23 cellular contexts compared by ENCODE assay signal in the genomic region with DNA sequence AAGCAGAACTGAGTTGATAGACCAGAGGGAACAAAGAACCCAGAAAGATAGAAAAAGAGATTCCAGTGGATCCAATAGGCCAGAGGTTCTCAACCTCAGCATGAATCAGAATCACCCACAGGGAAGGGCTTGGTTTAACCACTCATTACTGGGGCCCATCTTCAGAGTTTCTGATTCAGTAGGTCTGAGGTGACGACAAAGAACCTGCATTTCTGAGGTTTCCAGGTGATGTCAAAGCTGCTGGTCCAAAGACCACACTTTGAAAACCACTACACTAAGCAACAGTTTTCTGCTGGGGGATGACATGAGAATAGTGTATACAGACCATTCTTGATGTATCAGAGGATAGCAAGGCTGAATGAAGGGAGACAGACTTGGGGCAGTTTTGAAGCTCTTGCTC.
DNase-seq lines count a peak whose midpoint lies in the region; ATAC-seq and TF ChIP-seq lines count a peak whose summit lies in the region.
"Had no signal": no experiment of that assay in that cellular context is flagged by ENCODE, and none has a peak within 500 bp of the region (broad histone marks: within the 10 kb centered on the region; RNA-seq: fewer than 3 reads in every experiment).

No MANE protein-coding gene starts in this region.

- H3K79me2 ChIP-seq in GM23338 (replicated peaks; ENCODE audit: insufficient read depth): no peaks in the 10 kb centered on the region

- H3K4me1 Mint-ChIP-seq in activated CD4-positive, alpha-beta memory T cell treated with anti-CD3 and anti-CD28 coated beads for 36 hours (ENCODE audit: low read depth): peaks cover 19% of the 10 kb centered on the region
- H3K4me1 Mint-ChIP-seq in GM23338: no peaks in the 10 kb centered on the region

- no peaks in the 10 kb centered on the region for H3K27me3 ChIP-seq in foreskin keratinocyte
- no peaks in the 10 kb centered on the region for H3K27me3 ChIP-seq in GM23338 (ENCODE audit: insufficient read depth)
- H3K27me3 ChIP-seq: esophagus squamous epithelium, gastroesophageal sphincter had no signal

- H3F3A ChIP-seq in GM23338 (replicated peaks; ENCODE audit: low read depth): no peaks in the 10 kb centered on the region

- peak; percentile 85 to 87 for ATAC-seq in activated CD4-positive, CD25-positive, alpha-beta regulatory T cell treated with anti-CD3 and anti-CD28 coated beads, Interleukin-2, amount 50 U/mL, for 24 hours
- peak; percentile 44 for ATAC-seq in GM19452 (IDR thresholded peaks at IDR 0.05; ENCODE audit: unreplicated experiment)
- peak; percentile 37 for ATAC-seq in foreskin keratinocyte
- ATAC-seq in GM18861 (IDR thresholded peaks at IDR 0.05; ENCODE audit: unreplicated experiment): no peak
- ATAC-seq in GM23338: no peak
- ATAC-seq: CD8-positive, alpha-beta T cell; effector memory CD8-positive, alpha-beta T cell; gastroesophageal sphincter; stimulated activated memory B cell treated with anti-CD40 and anti-IgM and Interleukin-4, amounts not matched to agents 10 μg/mL and 1 μg/mL and 100 μg/mL, for 72 hours had no signal

- no peak overlapping the region for H3K4me2 ChIP-seq in GM23338
- H3K4me2 ChIP-seq: SK-N-SH had no signal

- no peak overlapping the region for H3K4me3 Mint-ChIP-seq in activated CD4-positive, alpha-beta memory T cell treated with anti-CD3 and anti-CD28 coated beads for 36 hours
- H3K4me3 Mint-ChIP-seq in GM23338: no peak overlapping the region
- H3K4me3 Mint-ChIP-seq: activated B cell treated with CpG ODN at 0.5 μM for 24 hours; CD8-positive, alpha-beta T cell; effector memory CD8-positive, alpha-beta T cell; stimulated activated memory B cell treated with anti-CD40 and anti-IgM and Interleukin-4, amounts not matched to agents 10 μg/mL and 1 μg/mL and 100 μg/mL, for 72 hours had no signal

- no peaks in the 10 kb centered on the region for H3K9me3 Mint-ChIP-seq in activated CD4-positive, alpha-beta memory T cell treated with anti-CD3 and anti-CD28 coated beads for 36 hours
- no peaks in the 10 kb centered on the region for H3K9me3 Mint-ChIP-seq in GM23338
- H3K9me3 Mint-ChIP-seq: activated B cell treated with CpG ODN at 0.5 μM for 24 hours; CD8-positive, alpha-beta T cell; effector memory CD8-positive, alpha-beta T cell; stimulated activated memory B cell treated with anti-CD40 and anti-IgM and Interleukin-4, amounts not matched to agents 10 μg/mL and 1 μg/mL and 100 μg/mL, for 72 hours had no signal

- no peaks in the 10 kb centered on the region for H3K36me3 Mint-ChIP-seq in activated CD4-positive, alpha-beta memory T cell treated with anti-CD3 and anti-CD28 coated beads for 36 hours
- H3K36me3 Mint-ChIP-seq in GM23338 (ENCODE audit: low read depth): no peaks in the 10 kb centered on the region
- H3K36me3 Mint-ChIP-seq: CD8-positive, alpha-beta T cell; stimulated activated memory B cell treated with anti-CD40 and anti-IgM and Interleukin-4, amounts not matched to agents 10 μg/mL and 1 μg/mL and 100 μg/mL, for 72 hours had no signal

- peak overlapping the region; percentile 6 for H3K27ac Mint-ChIP-seq in activated CD4-positive, alpha-beta memory T cell treated with anti-CD3 and anti-CD28 coated beads for 36 hours
- H3K27ac Mint-ChIP-seq in GM23338: no peak overlapping the region
- H3K27ac Mint-ChIP-seq: activated B cell treated with CpG ODN at 0.5 μM for 24 hours; CD8-positive, alpha-beta T cell; effector memory CD8-positive, alpha-beta T cell; progenitor cell of endocrine pancreas; stimulated activated memory B cell treated with anti-CD40 and anti-IgM and Interleukin-4, amounts not matched to agents 10 μg/mL and 1 μg/mL and 100 μg/mL, for 72 hours had no signal

- no peak overlapping the region for H3K4me3 ChIP-seq in GM23338
- H3K4me3 ChIP-seq: esophagus squamous epithelium, gastroesophageal sphincter had no signal

- H3K36me3 ChIP-seq in GM23338 (ENCODE audit: insufficient read depth): no peaks in the 10 kb centered on the region
- H3K36me3 ChIP-seq: esophagus squamous epithelium, gastroesophageal sphincter had no signal

- TF ChIP-seq CTCF in foreskin keratinocyte (conservative IDR thresholded peaks at IDR 0.05) (no peak), GM23338 (conservative IDR thresholded peaks at IDR 0.05; ENCODE audit: low read depth in 2 of 2) (no peak)

- POLR2A ChIA-PET in activated CD4-positive, alpha-beta memory T cell treated with anti-CD3 and anti-CD28 coated beads for 36 hours (lab: Charles Lee): no interaction called here

- CTCF ChIA-PET in activated CD4-positive, alpha-beta memory T cell treated with anti-CD3 and anti-CD28 coated beads for 36 hours (lab: Charles Lee): no interaction called here

- no peaks in the 10 kb centered on the region for H3K27me3 Mint-ChIP-seq in activated CD4-positive, alpha-beta memory T cell treated with anti-CD3 and anti-CD28 coated beads for 36 hours
- peaks cover 4% of the 10 kb centered on the region for H3K27me3 Mint-ChIP-seq in GM23338 (ENCODE audit: insufficient read depth, low read depth, poor library complexity)
- H3K27me3 Mint-ChIP-seq: activated B cell treated with CpG ODN at 0.5 μM for 24 hours; effector memory CD8-positive, alpha-beta T cell; progenitor cell of endocrine pancreas; stimulated activated memory B cell treated with anti-CD40 and anti-IgM and Interleukin-4, amounts not matched to agents 10 μg/mL and 1 μg/mL and 100 μg/mL, for 72 hours had no signal

- no peak for DNase-seq in activated CD4-positive, CD25-positive, alpha-beta regulatory T cell treated with anti-CD3 and anti-CD28 coated beads, Interleukin-2, amount 50 U/mL, for 72 hours
- DNase-seq in activated CD4-positive, alpha-beta memory T cell treated with anti-CD3 and anti-CD28 coated beads for 36 hours: peak; percentile 41
- DNase-seq in foreskin keratinocyte: peak in 1 of 2 donors; percentile 61
- DNase-seq in head of caudate nucleus: no peak
- no peak for DNase-seq in GM23338 (ENCODE audit: low spot score)
- DNase-seq: activated B cell treated with CpG ODN at 0.5 μM for 24 hours; activated CD8-positive, alpha-beta memory T cell treated with anti-CD3 and anti-CD28 coated beads, Interleukin-2, amount 50 U/mL, for 4 hours; CD8-positive, alpha-beta T cell; effector memory CD8-positive, alpha-beta T cell; esophagus squamous epithelium; Karpas-422; kidney glomerular epithelial cell; NCI-H1694 treated with DMSO at 0.1 percent for 48 hours; NCI-H69; SK-N-SH had no signal

- H4K20me1 ChIP-seq in GM23338 (replicated peaks; ENCODE audit: insufficient read depth): no peaks in the 10 kb centered on the region

- intact Hi-C loops in activated CD4-positive, alpha-beta memory T cell treated with anti-CD3 and anti-CD28 coated beads for 36 hours (cut with micrococcal nuclease): loop anchor here (1.0 kb wide), 1 partner anchor 111 kb away; no protein-coding TSS in a partner anchor
- intact Hi-C loops in head of caudate nucleus (cut with DNase I): no loop called here

- no peak overlapping the region for H2AFZ ChIP-seq in GM23338

- H3K4me1 ChIP-seq in foreskin keratinocyte (no peaks in the 10 kb centered on the region), GM23338 (ENCODE audit: insufficient read depth) (no peaks in the 10 kb centered on the region)
- H3K4me1 ChIP-seq: esophagus squamous epithelium, gastroesophageal sphincter had no signal

- no peaks in the 10 kb centered on the region for H3K9me2 ChIP-seq in GM23338 (ENCODE audit: insufficient read depth)
- H3K9me2 ChIP-seq: SK-N-SH had no signal

- no peak overlapping the region for H3K27ac ChIP-seq in foreskin keratinocyte
- H3K27ac ChIP-seq in GM23338 (ENCODE audit: low read depth): no peak overlapping the region
- H3K27ac ChIP-seq: 22Rv1, esophagus squamous epithelium, gastroesophageal sphincter, RWPE1 had no signal

TF ChIP-seq in GM23338, 12 proteins besides CTCF, POLR2A, EP300 and RAD21 (continues in another document):
- no peak for TF ChIP-seq NANOG (IDR thresholded peaks at IDR 0.05; ENCODE audit: borderline replicate concordance)
- TF ChIP-seq STAT1 (IDR thresholded peaks at IDR 0.05; ENCODE audit: unreplicated experiment): no peak
- TF ChIP-seq EZH2 (IDR thresholded peaks at IDR 0.05; ENCODE audit: low read depth, unreplicated experiment): no peak
- TF ChIP-seq ZNF331 (CRISPR knock-in tag; IDR thresholded peaks at IDR 0.05; ENCODE audit: low read depth): no peak

Comparison
In these comparisons a context has a peak if more than half of its experiments do, and no peak if none do; other contexts are left out.
1. ATAC-seq: peak in activated CD4-positive, CD25-positive, alpha-beta regulatory T cell treated with anti-CD3 and anti-CD28 coated beads, Interleukin-2, amount 50 U/mL, for 24 hours (2 of 2), GM19452 (single experiment) and foreskin keratinocyte (single experiment); none in GM18861 (single experiment) and GM23338 (single experiment).